In the genomic region with DNA sequence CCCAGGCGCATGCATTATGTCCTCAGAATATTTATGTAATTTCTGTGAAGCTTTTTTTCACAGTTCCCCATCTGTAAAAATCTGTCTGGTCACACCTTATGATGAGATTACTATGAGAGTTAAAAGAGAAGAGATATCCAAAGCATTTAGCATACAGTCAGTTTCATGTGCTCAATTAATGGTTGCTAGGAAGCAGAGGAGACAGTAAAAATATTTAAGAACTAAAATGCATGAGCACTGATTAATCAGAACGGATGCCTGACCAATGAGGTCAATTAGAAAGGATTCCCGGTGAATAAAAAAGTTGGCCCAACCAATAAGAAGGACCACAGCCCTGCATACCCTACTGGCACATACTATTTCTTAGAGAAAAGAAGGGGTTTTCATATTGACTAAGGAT, we compare ENCODE assay signal across 17 cellular contexts. TPM values are rescaled to one million over a fixed set of nuclear protein-coding genes. Genes with fewer than 3 reads are reported as not detected.
A peak's percentile ranks its signal among the peaks of the same experiment; 100 is the strongest.
DNase-seq lines count a peak whose midpoint lies in the region; ATAC-seq, FAIRE-seq and TF ChIP-seq lines count a peak whose summit lies in the region.
"Had no signal": no experiment of that assay in that cellular context is flagged by ENCODE, and none has a peak within 500 bp of the region (broad histone marks: within the 10 kb centered on the region; RNA-seq: fewer than 3 reads in every experiment).

No MANE protein-coding gene starts in this region.

- ATAC-seq in A549 (no peak), Panc1 (no peak), HG02571 (IDR thresholded peaks at IDR 0.05; ENCODE audit: unreplicated experiment) (no peak)

- H3K4me1 ChIP-seq in A549 (peaks cover 21% of the 10 kb centered on the region), Panc1 (ENCODE audit: control insufficient read depth, insufficient read depth, low read length) (peaks cover 16% of the 10 kb centered on the region), breast epithelium (no peaks in the 10 kb centered on the region)
- H3K4me1 ChIP-seq: BLaER1, HAP-1 had no signal

- POLR2A ChIA-PET in A549 (lab: Yijun Ruan, JAX) (no interaction called here), Panc1 (lab: Charles Lee) (no interaction called here)

- DNase-seq in A549 (ENCODE audit: low read depth in 1 of 2, low spot score in 1 of 2) (no peak), AG20443 (ENCODE audit: low spot score) (peak; percentile 45), HCEC 1CT (peak; percentile 26), Panc1 (ENCODE audit: low read depth, low spot score) (no peak), breast epithelium (ENCODE audit: low spot score in 2 of 2) (no peak), NCI-H1694 (lab: John Stamatoyannopoulos, UW) (no peak)
- no peak for DNase-seq in activated CD4-positive, alpha-beta T cell treated with anti-CD3 and anti-CD28 coated beads for 4 hours
- DNase-seq: 8988T; CD4-positive, alpha-beta memory T cell; DMS153; DMS79 had no signal

- peak; percentile 7 for FAIRE-seq in A549 (lab: Jason Lieb, UNC)
- FAIRE-seq: GM12891, GM19239 had no signal

- no peak for TF ChIP-seq EP300 in A549 (IDR thresholded peaks at IDR 0.05)

- intact Hi-C loops in Panc1 (cut with micrococcal nuclease; ENCODE audit: unreplicated experiment) = no loop called here
- intact Hi-C loops in breast epithelium (cut with DNase I; ENCODE audit: low total_unique reads) = no loop called here

- H3K9me3 ChIP-seq in A549 = no peaks in the 10 kb centered on the region
- no peaks in the 10 kb centered on the region for H3K9me3 ChIP-seq in Panc1 (ENCODE audit: control insufficient read depth, insufficient read depth, low read depth, low read length)
- no peaks in the 10 kb centered on the region for H3K9me3 ChIP-seq in breast epithelium
- H3K9me3 ChIP-seq: BLaER1, HAP-1 had no signal

- H3K27ac ChIP-seq in A549 (no peak overlapping the region), Panc1 (ENCODE audit: low read length) (peak overlapping the region; percentile 41; the same call in 1 of the 2 replicates), breast epithelium (no peak overlapping the region)
- H3K27ac ChIP-seq: BLaER1, KMS-11 had no signal

- BruUV-seq in Panc1 (replicated peaks; lab: Mats Ljungman, UMichigan) = no TSS peak

- CTCF ChIA-PET in A549 (lab: Yijun Ruan, JAX) = interaction anchor here (1.2 to 1.8 kb wide), 4 partner anchors 8 to 329 kb away, joined by 4 to 5 read pairs (median 4); no protein-coding TSS in a partner anchor
- CTCF ChIA-PET in Panc1 (lab: Charles Lee) = no interaction called here

- in situ Hi-C loops in Panc1 (cut with HindIII; ENCODE audit: low pct_unique_long_range_greater_than_20kb, low sequenced_read_pairs) = no loop called here

- 81% methylated on average over 3 of the region's 3 CpGs for WGBS in A549 (ENCODE audit: missing lambda C conversion rate)

- TF ChIP-seq CTCF in A549 (IDR thresholded peaks at IDR 0.05) (no peak), Panc1 (IDR thresholded peaks at IDR 0.05) (no peak), breast epithelium (IDR thresholded peaks at IDR 0.05) (no peak)

- H3K27me3 ChIP-seq in Panc1 (ENCODE audit: control insufficient read depth, insufficient read depth, low read length) (no peaks in the 10 kb centered on the region), breast epithelium (no peaks in the 10 kb centered on the region)
- H3K27me3 ChIP-seq: BLaER1 had no signal

- TF ChIP-seq RAD21 in A549 (conservative IDR thresholded peaks at IDR 0.05 in 1 of 2, IDR thresholded peaks at IDR 0.05 in 1 of 2) = no peak

- no peaks in the 10 kb centered on the region for H3K36me3 ChIP-seq in Panc1 (ENCODE audit: control insufficient read depth, insufficient read depth, low read length)
- no peaks in the 10 kb centered on the region for H3K36me3 ChIP-seq in breast epithelium
- H3K36me3 ChIP-seq: BLaER1, HAP-1 had no signal

- H3K4me3 ChIP-seq in A549 = no peak overlapping the region
- no peak overlapping the region for H3K4me3 ChIP-seq in Panc1 (ENCODE audit: low read depth in 2 of 2, low read length in 2 of 2)
- H3K4me3 ChIP-seq in breast epithelium = no peak overlapping the region
- H3K4me3 ChIP-seq: BLaER1, HAP-1 had no signal

- no peak overlapping the region for H3K4me2 ChIP-seq in A549
- H3K4me2 ChIP-seq: BLaER1, KMS-11 had no signal

- TF ChIP-seq POLR2A in A549 (IDR thresholded peaks at IDR 0.05; ENCODE audit: low read length) (no peak), breast epithelium (IDR thresholded peaks at IDR 0.05) (no peak)

TF ChIP-seq in A549, 52 proteins besides CTCF, POLR2A, EP300 and RAD21:
- TF ChIP-seq EHMT2 (IDR thresholded peaks at IDR 0.05; ENCODE audit: low read depth) = no peak
- no peak for TF ChIP-seq FOXS1 (CRISPR knock-in tag; IDR thresholded peaks at IDR 0.05)
- TF ChIP-seq, protein P1, sequence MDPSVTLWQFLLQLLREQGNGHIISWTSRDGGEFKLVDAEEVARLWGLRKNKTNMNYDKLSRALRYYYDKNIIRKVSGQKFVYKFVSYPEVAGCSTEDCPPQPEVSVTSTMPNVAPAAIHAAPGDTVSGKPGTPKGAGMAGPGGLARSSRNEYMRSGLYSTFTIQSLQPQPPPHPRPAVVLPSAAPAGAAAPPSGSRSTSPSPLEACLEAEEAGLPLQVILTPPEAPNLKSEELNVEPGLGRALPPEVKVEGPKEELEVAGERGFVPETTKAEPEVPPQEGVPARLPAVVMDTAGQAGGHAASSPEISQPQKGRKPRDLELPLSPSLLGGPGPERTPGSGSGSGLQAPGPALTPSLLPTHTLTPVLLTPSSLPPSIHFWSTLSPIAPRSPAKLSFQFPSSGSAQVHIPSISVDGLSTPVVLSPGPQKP (IDR thresholded peaks at IDR 0.05; ENCODE audit: low read depth, low read length) = no peak
- no peak for TF ChIP-seq ZC3H11A (IDR thresholded peaks at IDR 0.05)
- no peak for TF ChIP-seq MAFK (IDR thresholded peaks at IDR 0.05; ENCODE audit: partially characterized antibody)
- TF ChIP-seq KDM1A (IDR thresholded peaks at IDR 0.05; ENCODE audit: low read depth) = no peak
- TF ChIP-seq NR3C1 (IDR thresholded peaks at IDR 0.05) = no peak
- TF ChIP-seq, protein P2, sequence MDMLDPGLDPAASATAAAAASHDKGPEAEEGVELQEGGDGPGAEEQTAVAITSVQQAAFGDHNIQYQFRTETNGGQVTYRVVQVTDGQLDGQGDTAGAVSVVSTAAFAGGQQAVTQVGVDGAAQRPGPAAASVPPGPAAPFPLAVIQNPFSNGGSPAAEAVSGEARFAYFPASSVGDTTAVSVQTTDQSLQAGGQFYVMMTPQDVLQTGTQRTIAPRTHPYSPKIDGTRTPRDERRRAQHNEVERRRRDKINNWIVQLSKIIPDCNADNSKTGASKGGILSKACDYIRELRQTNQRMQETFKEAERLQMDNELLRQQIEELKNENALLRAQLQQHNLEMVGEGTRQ (IDR thresholded peaks at IDR 0.05) = no peak
- no peak for TF ChIP-seq MYC (IDR thresholded peaks at IDR 0.05; ENCODE audit: borderline replicate concordance, low read length)
- TF ChIP-seq, protein P3, sequence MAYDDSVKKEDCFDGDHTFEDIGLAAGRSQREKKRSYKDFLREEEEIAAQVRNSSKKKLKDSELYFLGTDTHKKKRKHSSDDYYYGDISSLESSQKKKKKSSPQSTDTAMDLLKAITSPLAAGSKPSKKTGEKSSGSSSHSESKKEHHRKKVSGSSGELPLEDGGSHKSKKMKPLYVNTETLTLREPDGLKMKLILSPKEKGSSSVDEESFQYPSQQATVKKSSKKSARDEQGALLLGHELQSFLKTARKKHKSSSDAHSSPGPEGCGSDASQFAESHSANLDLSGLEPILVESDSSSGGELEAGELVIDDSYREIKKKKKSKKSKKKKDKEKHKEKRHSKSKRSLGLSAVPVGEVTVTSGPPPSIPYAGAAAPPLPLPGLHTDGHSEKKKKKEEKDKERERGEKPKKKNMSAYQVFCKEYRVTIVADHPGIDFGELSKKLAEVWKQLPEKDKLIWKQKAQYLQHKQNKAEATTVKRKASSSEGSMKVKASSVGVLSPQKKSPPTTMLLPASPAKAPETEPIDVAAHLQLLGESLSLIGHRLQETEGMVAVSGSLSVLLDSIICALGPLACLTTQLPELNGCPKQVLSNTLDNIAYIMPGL (CRISPR knock-in tag; IDR thresholded peaks at IDR 0.05; ENCODE audit: borderline replicate concordance) = no peak

RNA-seq across cellular contexts. Expression of a gene that starts 12.0 kb away (rescaled TPM):
- polyA plus RNA-seq in A549 (2011; rRNA removed) (208 and 275 TPM in 2 replicates), A549 (2017; fragmentation: RNase III; extraction: RNeasy Plus Mini Kit Qiagen cat#74134 plus additional on column Dnase treatment) (127 to 135 TPM (median 130 TPM) in 3 replicates)
- 133 and 166 TPM in 2 replicates for polyA plus RNA-seq in A549 (2012; cell fraction: cytosol; rRNA removed)
- 215 and 283 TPM in 2 replicates for polyA plus RNA-seq in A549 (2012; cell fraction: nucleus; rRNA removed)
- 997 and 1,171 TPM in 2 replicates for polyA minus RNA-seq in A549 (2011; rRNA and poly(A)+ RNA removed)
- total RNA-seq in Panc1 (2021; ENCODE audit: unreplicated experiment) (290 TPM), breast epithelium (100 to 1,000 TPM; 166 to 187 (median 178) TPM)
- polyA plus RNA-seq in Panc1 (2012; ENCODE audit: insufficient read length) = 285 TPM

Comparison
In these comparisons a context has a peak if more than half of its experiments do, and no peak if none do; other contexts are left out.
1. DNase-seq: peak in AG20443 (single experiment) and HCEC 1CT (single experiment); none in A549 (0 of 2), Panc1 (single experiment), activated CD4-positive, alpha-beta T cell treated with anti-CD3 and anti-CD28 coated beads for 4 hours (0 of 2), breast epithelium (0 of 2) and NCI-H1694 (single experiment).